In genomic region chr1:195733826-195734225, GRCh38 we compare ENCODE assay signal across 9 cellular contexts.
A peak's percentile ranks its signal among the peaks of the same experiment; 100 is the strongest.
DNase-seq lines count a peak whose midpoint lies in the region; ATAC-seq and TF ChIP-seq lines count a peak whose summit lies in the region.
"Had no signal": no experiment of that assay in that cellular context is flagged by ENCODE, and none has a peak within 500 bp of the region (broad histone marks: within the 10 kb centered on the region; RNA-seq: fewer than 3 reads in every experiment).

No MANE protein-coding gene starts in this region.

- H4K8ac ChIP-seq in IMR-90 (ENCODE audit: low read depth in 2 of 2, low read length in 2 of 2) = no peak overlapping the region

- CTCF ChIA-PET in IMR-90 (lab: Yijun Ruan, JAX) = no interaction called here

- H3K56ac ChIP-seq in IMR-90 (ENCODE audit: extremely low read depth, insufficient read depth, low read length) = no peak overlapping the region

- dilution Hi-C loops in IMR-90 (cut with HindIII; ENCODE audit: low sequenced_read_pairs, unreplicated experiment) = no loop called here

- H4K5ac ChIP-seq in IMR-90 (ENCODE audit: low read depth, low read length) = no peak overlapping the region

- no peak overlapping the region for H3K14ac ChIP-seq in IMR-90 (replicated peaks; ENCODE audit: low read depth, low read length)

- no peaks in the 10 kb centered on the region for H3K36me3 Mint-ChIP-seq in progenitor cell of endocrine pancreas (ENCODE audit: insufficient read depth)

- H3K23ac ChIP-seq in IMR-90 (ENCODE audit: low read depth, low read length) = no peak overlapping the region

- no peak for ATAC-seq in IMR-90 (ENCODE audit: low read depth)

- WGBS in IMR-90 (ENCODE audit: extremely low coverage in 2 of 2, insufficient read length in 1 of 2), 2 experiments = no CpG with 5 or more reads among the region's 1 CpG

- no peak for TF ChIP-seq POLR2A in IMR-90 (IDR thresholded peaks at IDR 0.05; ENCODE audit: low read depth, low read length)

- H2BK5ac ChIP-seq in IMR-90 (ENCODE audit: low read depth, low read length, poor library complexity, severe bottlenecking) = no peak overlapping the region

- H3K4me1 Mint-ChIP-seq in progenitor cell of endocrine pancreas (ENCODE audit: low read depth) = no peaks in the 10 kb centered on the region

- no peak overlapping the region for H3K27ac ChIP-seq in IMR-90 (ENCODE audit: insufficient read depth, low read length)
- no peak overlapping the region for H3K27ac ChIP-seq in effector memory CD4-positive, alpha-beta T cell (ENCODE audit: insufficient read depth, low read length, poor library complexity, severe bottlenecking)
- H3K27ac ChIP-seq: BLaER1 treated with 17β-estradiol and CSF1 and Interleukin-3, amounts not matched to agents 10 nM and 100 nM had no signal

- no peak overlapping the region for H3K18ac ChIP-seq in IMR-90 (ENCODE audit: low read depth, low read length)

- H2BK15ac ChIP-seq in IMR-90 (ENCODE audit: low read depth, low read length) = no peak overlapping the region

- H3K79me1 ChIP-seq in IMR-90 (ENCODE audit: low read depth in 1 of 2, low read length in 2 of 2) = no peaks in the 10 kb centered on the region

- H2AFZ ChIP-seq in IMR-90 (replicated peaks; ENCODE audit: low read length, poor library complexity) = no peak overlapping the region

- no peak overlapping the region for H3K27ac Mint-ChIP-seq in progenitor cell of endocrine pancreas

- intact Hi-C loops in IMR-90 (cut with micrococcal nuclease) = no loop called here

- DNase-seq in NCI-H82 (lab: John Stamatoyannopoulos, UW) = peak; percentile 59
- no peak for DNase-seq in NCI-H82 treated with DMSO at 0.1 percent for 48 hours (lab: John Stamatoyannopoulos, UW; ENCODE audit: unreplicated experiment)
- no peak for DNase-seq in IMR-90
- peak; percentile 7 for DNase-seq in astrocyte of the hippocampus (ENCODE audit: low read depth, low spot score)
- no peak for DNase-seq in progenitor cell of endocrine pancreas (ENCODE audit: low spot score, unreplicated experiment)
- DNase-seq in stimulated activated CD4-positive, alpha-beta T cell treated with anti-CD3 and anti-CD28 coated beads, Interleukin-4, amount 100 ng/mL, for 24 hours = no peak
- DNase-seq in ecto neural progenitor cell (ENCODE audit: low spot score) = no peak
- no peak for DNase-seq in effector memory CD4-positive, alpha-beta T cell

- no peaks in the 10 kb centered on the region for H3K9me1 ChIP-seq in IMR-90 (ENCODE audit: insufficient read depth, low read length)

- no peaks in the 10 kb centered on the region for H3K9me3 Mint-ChIP-seq in progenitor cell of endocrine pancreas (ENCODE audit: low read depth)

- H2BK120ac ChIP-seq in IMR-90 (ENCODE audit: low read depth, low read length) = no peak overlapping the region

- BruUV-seq in IMR-90 (replicated peaks; lab: Mats Ljungman, UMichigan) = no TSS peak

- no peak overlapping the region for H3K4me2 ChIP-seq in IMR-90 (ENCODE audit: low read depth, low read length)
- H3K4me2 ChIP-seq: BLaER1 treated with 17β-estradiol and CSF1 and Interleukin-3, amounts not matched to agents 10 nM and 100 nM had no signal

- no peak overlapping the region for H3K4me3 Mint-ChIP-seq in progenitor cell of endocrine pancreas (ENCODE audit: low read depth)

- H3K36me3 ChIP-seq in IMR-90 (ENCODE audit: control insufficient read depth, insufficient read depth, low read length) = no peaks in the 10 kb centered on the region
- no peaks in the 10 kb centered on the region for H3K36me3 ChIP-seq in effector memory CD4-positive, alpha-beta T cell (ENCODE audit: control insufficient read depth, insufficient read depth, low read length)
- H3K36me3 ChIP-seq: BLaER1 treated with 17β-estradiol and CSF1 and Interleukin-3, amounts not matched to agents 10 nM and 100 nM had no signal

- no peak overlapping the region for H4K91ac ChIP-seq in IMR-90 (ENCODE audit: insufficient read depth, low read depth, low read length)

- H3K27me3 Mint-ChIP-seq in progenitor cell of endocrine pancreas = no peaks in the 10 kb centered on the region

- TF ChIP-seq CTCF in IMR-90 (conservative IDR thresholded peaks at IDR 0.05; ENCODE audit: low read depth, low read length) = peak; percentile 21; the same call in 1 of the 2 replicates
- peak; percentile 52 for TF ChIP-seq CTCF in progenitor cell of endocrine pancreas (IDR thresholded peaks at IDR 0.05; ENCODE audit: unreplicated experiment)

- H2AK9ac ChIP-seq in IMR-90 (replicated peaks; ENCODE audit: low read depth, low read length, poor library complexity) = no peak overlapping the region

- no peak for TF ChIP-seq RAD21 in IMR-90 (IDR thresholded peaks at IDR 0.05; ENCODE audit: low read length)

- no peaks in the 10 kb centered on the region for H3K27me3 ChIP-seq in IMR-90 (ENCODE audit: control insufficient read depth, insufficient read depth, low read length)
- H3K27me3 ChIP-seq in effector memory CD4-positive, alpha-beta T cell (replicated peaks; ENCODE audit: control insufficient read depth, insufficient read depth, low read length, poor library complexity, severe bottlenecking) = no peaks in the 10 kb centered on the region
- H3K27me3 ChIP-seq: BLaER1 treated with 17β-estradiol and CSF1 and Interleukin-3, amounts not matched to agents 10 nM and 100 nM had no signal

- no peaks in the 10 kb centered on the region for H3K9me3 ChIP-seq in IMR-90 (ENCODE audit: control insufficient read depth, insufficient read depth, low read length)
- H3K9me3 ChIP-seq in effector memory CD4-positive, alpha-beta T cell (ENCODE audit: control insufficient read depth, low read length) = no peaks in the 10 kb centered on the region
- H3K9me3 ChIP-seq: BLaER1 treated with 17β-estradiol and CSF1 and Interleukin-3, amounts not matched to agents 10 nM and 100 nM had no signal

- no peak overlapping the region for H3K9ac ChIP-seq in IMR-90 (ENCODE audit: low read depth, low read length)
- H3K9ac ChIP-seq: BLaER1 treated with 17β-estradiol and CSF1 and Interleukin-3, amounts not matched to agents 10 nM and 100 nM had no signal

- no peak overlapping the region for H2BK20ac ChIP-seq in IMR-90 (ENCODE audit: low read depth, low read length)

- H3K4me3 ChIP-seq in IMR-90 (ENCODE audit: insufficient read depth, low read depth, low read length) = no peak overlapping the region
- H3K4me3 ChIP-seq in effector memory CD4-positive, alpha-beta T cell (ENCODE audit: insufficient read depth, low read depth, low read length, poor library complexity, severe bottlenecking) = no peak overlapping the region
- H3K4me3 ChIP-seq: BLaER1 treated with 17β-estradiol and CSF1 and Interleukin-3, amounts not matched to agents 10 nM and 100 nM had no signal

- H2AK5ac ChIP-seq in IMR-90 (ENCODE audit: low read depth, low read length) = no peak overlapping the region

- POLR2A ChIA-PET in IMR-90 (lab: Charles Lee; ENCODE audit: unreplicated experiment) = no interaction called here

- no peaks in the 10 kb centered on the region for H3K4me1 ChIP-seq in IMR-90 (ENCODE audit: control insufficient read depth, insufficient read depth, low read length)
- no peaks in the 10 kb centered on the region for H3K4me1 ChIP-seq in effector memory CD4-positive, alpha-beta T cell (ENCODE audit: control insufficient read depth, insufficient read depth, low read length, poor library complexity, severe bottlenecking)
- H3K4me1 ChIP-seq: BLaER1 treated with 17β-estradiol and CSF1 and Interleukin-3, amounts not matched to agents 10 nM and 100 nM had no signal

- no peaks in the 10 kb centered on the region for H4K20me1 ChIP-seq in IMR-90 (ENCODE audit: insufficient read depth, low read length)
- H4K20me1 ChIP-seq: BLaER1 treated with 17β-estradiol and CSF1 and Interleukin-3, amounts not matched to agents 10 nM and 100 nM had no signal

- H3K4ac ChIP-seq in IMR-90 (ENCODE audit: low read depth, low read length) = no peak overlapping the region

- in situ Hi-C loops in IMR-90 (cut with MboI; ENCODE audit: low sequenced_read_pairs) = no loop called here

TF ChIP-seq in IMR-90, 13 proteins besides CTCF, POLR2A, EP300 and RAD21:
- TF ChIP-seq RFX5 (IDR thresholded peaks at IDR 0.05; ENCODE audit: low read depth, low read length) = no peak
- TF ChIP-seq MXI1 (IDR thresholded peaks at IDR 0.05; ENCODE audit: borderline replicate concordance, low read depth, low read length) = no peak

Comparison
In these comparisons a context has a peak if more than half of its experiments do, and no peak if none do; other contexts are left out.
1. DNase-seq: peak in NCI-H82 (single experiment) and astrocyte of the hippocampus (single experiment); none in NCI-H82 treated with DMSO at 0.1 percent for 48 hours (single experiment), IMR-90 (single experiment), progenitor cell of endocrine pancreas (single experiment), stimulated activated CD4-positive, alpha-beta T cell treated with anti-CD3 and anti-CD28 coated beads, Interleukin-4, amount 100 ng/mL, for 24 hours (single experiment), ecto neural progenitor cell (single experiment) and effector memory CD4-positive, alpha-beta T cell (0 of 3).